In genomic region chr15:49247556-49248102, GRCh38 we compare ENCODE assay signal across 19 cellular contexts.
DNase-seq lines count a peak whose midpoint lies in the region; ATAC-seq, FAIRE-seq and TF ChIP-seq lines count a peak whose summit lies in the region.
"Had no signal": no experiment of that assay in that cellular context is flagged by ENCODE, and none has a peak within 500 bp of the region (broad histone marks: within the 10 kb centered on the region; RNA-seq: fewer than 3 reads in every experiment).

No MANE protein-coding gene starts in this region.

- FAIRE-seq in frontal cortex (lab: Jason Lieb, UNC): no peak
- FAIRE-seq: colon, endometrium had no signal

- intact Hi-C loops in activated CD4-positive, alpha-beta T cell treated with anti-CD3 and anti-CD28 coated beads, Interleukin-2, amount 10 ng/mL, durations not matched to agents 24 days and 14 days (cut with micrococcal nuclease): no loop called here

- peaks cover 12% of the 10 kb centered on the region for H3K4me1 Mint-ChIP-seq in stimulated activated effector memory CD8-positive, alpha-beta T cell treated with anti-CD3 and anti-CD28 coated beads, Interleukin-12 subunit alpha, Interleukin-12 subunit beta, amount 100 ng/mL, for 72 hours
- H3K4me1 Mint-ChIP-seq in activated CD4-positive, alpha-beta T cell treated with anti-CD3 and anti-CD28 coated beads, Interleukin-2, amount 10 ng/mL, durations not matched to agents 24 days and 14 days: peaks cover 14% of the 10 kb centered on the region

- no peak for ATAC-seq in stimulated activated effector memory CD8-positive, alpha-beta T cell treated with anti-CD3 and anti-CD28 coated beads, Interleukin-12 subunit alpha, Interleukin-12 subunit beta, amount 100 ng/mL, for 72 hours
- ATAC-seq: activated CD4-positive, CD25-positive, alpha-beta regulatory T cell treated with anti-CD3 and anti-CD28 coated beads, Interleukin-2, amount 50 U/mL, for 24 hours; activated CD8-positive, alpha-beta T cell treated with anti-CD3 and anti-CD28 coated beads, Interleukin-2, amount 10 ng/mL, durations not matched to agents 7 days and 5 days had no signal

- H3K4me3 Mint-ChIP-seq in stimulated activated effector memory CD8-positive, alpha-beta T cell treated with anti-CD3 and anti-CD28 coated beads, Interleukin-12 subunit alpha, Interleukin-12 subunit beta, amount 100 ng/mL, for 72 hours: no peak overlapping the region
- no peak overlapping the region for H3K4me3 Mint-ChIP-seq in activated CD4-positive, alpha-beta T cell treated with anti-CD3 and anti-CD28 coated beads, Interleukin-2, amount 10 ng/mL, durations not matched to agents 24 days and 14 days
- H3K4me3 Mint-ChIP-seq: activated CD8-positive, alpha-beta T cell treated with anti-CD3 and anti-CD28 coated beads, Interleukin-2, amount 10 ng/mL, durations not matched to agents 7 days and 5 days; activated naive CD4-positive, alpha-beta T cell treated with anti-CD3 and anti-CD28 coated beads for 36 hours; CD4-positive, alpha-beta memory T cell had no signal

- DNase-seq in EL (peak; percentile 51), astrocyte of the spinal cord (ENCODE audit: low read depth, low spot score) (peak; percentile 56), iris pigment epithelial cell (ENCODE audit: low read depth) (peak; percentile 65), MV-4-11 (lab: John Stamatoyannopoulos, UW) (no peak), frontal cortex (ENCODE audit: low spot score in 2 of 2) (no peak), NCI-H1092 (lab: John Stamatoyannopoulos, UW) (no peak)
- no peak for DNase-seq in stimulated activated effector memory CD8-positive, alpha-beta T cell treated with anti-CD3 and anti-CD28 coated beads, Interleukin-12 subunit alpha, Interleukin-12 subunit beta, amount 100 ng/mL, for 72 hours (ENCODE audit: low spot score in 2 of 2)
- no peak for DNase-seq in activated CD4-positive, alpha-beta T cell treated with anti-CD3 and anti-CD28 coated beads, Interleukin-2, amount 10 ng/mL, durations not matched to agents 24 days and 14 days
- DNase-seq: activated CD8-positive, alpha-beta T cell treated with anti-CD3 and anti-CD28 coated beads, Interleukin-2, amount 10 ng/mL, durations not matched to agents 7 days and 5 days; activated naive CD4-positive, alpha-beta T cell treated with anti-CD3 and anti-CD28 coated beads for 36 hours; activated T-cell treated with anti-CD3 and anti-CD28 coated beads, Interleukin-2, amount 50 U/mL, for 1 hour; CD4-positive, alpha-beta memory T cell; HCEC 1CT; NCI-H2171; nucleus accumbens had no signal

- in situ Hi-C loops in astrocyte of the spinal cord (cut with HindIII; ENCODE audit: low sequenced_read_pairs): no loop called here

- no peaks in the 10 kb centered on the region for H3K27me3 Mint-ChIP-seq in activated CD4-positive, alpha-beta T cell treated with anti-CD3 and anti-CD28 coated beads, Interleukin-2, amount 10 ng/mL, durations not matched to agents 24 days and 14 days
- H3K27me3 Mint-ChIP-seq: CD4-positive, alpha-beta memory T cell had no signal

- H3K4me3 ChIP-seq in astrocyte of the spinal cord (ENCODE audit: low read depth, low read length): no peak overlapping the region
- H3K4me3 ChIP-seq: hepatocyte had no signal

- no peak for TF ChIP-seq CTCF in astrocyte of the spinal cord (IDR thresholded peaks at IDR 0.05; ENCODE audit: low read depth, low read length)

- peak overlapping the region; percentile 1 for H3K27ac Mint-ChIP-seq in stimulated activated effector memory CD8-positive, alpha-beta T cell treated with anti-CD3 and anti-CD28 coated beads, Interleukin-12 subunit alpha, Interleukin-12 subunit beta, amount 100 ng/mL, for 72 hours
- no peak overlapping the region for H3K27ac Mint-ChIP-seq in activated CD4-positive, alpha-beta T cell treated with anti-CD3 and anti-CD28 coated beads, Interleukin-2, amount 10 ng/mL, durations not matched to agents 24 days and 14 days
- H3K27ac Mint-ChIP-seq: activated CD8-positive, alpha-beta T cell treated with anti-CD3 and anti-CD28 coated beads, Interleukin-2, amount 10 ng/mL, durations not matched to agents 7 days and 5 days; activated naive CD4-positive, alpha-beta T cell treated with anti-CD3 and anti-CD28 coated beads for 36 hours; CD4-positive, alpha-beta memory T cell had no signal

- H3K9me3 Mint-ChIP-seq in stimulated activated effector memory CD8-positive, alpha-beta T cell treated with anti-CD3 and anti-CD28 coated beads, Interleukin-12 subunit alpha, Interleukin-12 subunit beta, amount 100 ng/mL, for 72 hours: peaks cover 5% of the 10 kb centered on the region
- peaks cover 11% of the 10 kb centered on the region for H3K9me3 Mint-ChIP-seq in activated CD4-positive, alpha-beta T cell treated with anti-CD3 and anti-CD28 coated beads, Interleukin-2, amount 10 ng/mL, durations not matched to agents 24 days and 14 days

- H3K36me3 Mint-ChIP-seq in stimulated activated effector memory CD8-positive, alpha-beta T cell treated with anti-CD3 and anti-CD28 coated beads, Interleukin-12 subunit alpha, Interleukin-12 subunit beta, amount 100 ng/mL, for 72 hours: peaks cover 19% of the 10 kb centered on the region
- peaks cover 47% of the 10 kb centered on the region for H3K36me3 Mint-ChIP-seq in activated CD4-positive, alpha-beta T cell treated with anti-CD3 and anti-CD28 coated beads, Interleukin-2, amount 10 ng/mL, durations not matched to agents 24 days and 14 days (ENCODE audit: low read depth)

Comparison
In these comparisons a context has a peak if more than half of its experiments do, and no peak if none do; other contexts are left out.
1. DNase-seq: peak in EL (single experiment), astrocyte of the spinal cord (single experiment) and iris pigment epithelial cell (single experiment); none in stimulated activated effector memory CD8-positive, alpha-beta T cell treated with anti-CD3 and anti-CD28 coated beads, Interleukin-12 subunit alpha, Interleukin-12 subunit beta, amount 100 ng/mL, for 72 hours (0 of 2), MV-4-11 (single experiment), frontal cortex (0 of 2), NCI-H1092 (single experiment) and activated CD4-positive, alpha-beta T cell treated with anti-CD3 and anti-CD28 coated beads, Interleukin-2, amount 10 ng/mL, durations not matched to agents 24 days and 14 days (single experiment).